ENCODE assay signal across 24 cellular contexts in genomic region chr10:75080554-75080953, GRCh38. TPM values are rescaled to one million over a fixed set of nuclear protein-coding genes. Genes with fewer than 3 reads are reported as not detected.
DNase-seq lines count a peak whose midpoint lies in the region; ATAC-seq and TF ChIP-seq lines count a peak whose summit lies in the region.
"Had no signal": no experiment of that assay in that cellular context is flagged by ENCODE, and none has a peak within 500 bp of the region (broad histone marks: within the 10 kb centered on the region; RNA-seq: fewer than 3 reads in every experiment).

No MANE protein-coding gene starts in this region.

- H3K36me3 Mint-ChIP-seq in glutamatergic neuron (ENCODE audit: unreplicated experiment) = peaks cover 6% of the 10 kb centered on the region
- H3K36me3 Mint-ChIP-seq: CD14-positive monocyte had no signal

- POLR2A ChIA-PET in HEK293 (lab: Yijun Ruan, JAX) = no interaction called here

- H3K9me3 Mint-ChIP-seq in glutamatergic neuron (ENCODE audit: unreplicated experiment) = peaks cover 2% of the 10 kb centered on the region
- H3K9me3 Mint-ChIP-seq: HFFc6 had no signal

- H3K27ac ChIP-seq in HEK293 (ENCODE audit: extremely low read depth, low read depth, low read length) (no peak overlapping the region), VCaP (peak overlapping the region; percentile 29; the same call in 1 of the 2 replicates), gastroesophageal sphincter (no peak overlapping the region)
- H3K27ac ChIP-seq: A549; BLaER1 treated with 17β-estradiol and CSF1 and Interleukin-3, amounts not matched to agents 10 nM and 100 nM; GM23248 had no signal

- H3K27me3 Mint-ChIP-seq in glutamatergic neuron (ENCODE audit: unreplicated experiment) = peaks cover 4% of the 10 kb centered on the region
- H3K27me3 Mint-ChIP-seq: CD4-positive, alpha-beta T cell had no signal

- CTCF ChIA-PET in HEK293 (lab: Yijun Ruan, JAX) = interaction anchor here (0.9 kb wide), 1 partner anchor 18 kb away, joined by 4 read pairs; no protein-coding TSS in a partner anchor

- TF ChIP-seq EP300 in gastroesophageal sphincter (IDR thresholded peaks at IDR 0.05) = no peak

- no peak for TF ChIP-seq POLR2A in gastroesophageal sphincter (IDR thresholded peaks at IDR 0.05)

- WGBS in gastroesophageal sphincter (ENCODE audit: low coverage in 1 of 2), 2 donors = no CpG with 5 or more reads among the region's 4 CpGs

- H3K27ac Mint-ChIP-seq in glutamatergic neuron (ENCODE audit: unreplicated experiment) = peak overlapping the region; percentile 22
- H3K27ac Mint-ChIP-seq: CD4-positive, alpha-beta T cell; HFFc6 had no signal

- TF ChIP-seq CTCF in HEK293 (tag by site-specific recombination; IDR thresholded peaks at IDR 0.05) (no peak), VCaP (conservative IDR thresholded peaks at IDR 0.05) (no peak), glutamatergic neuron (IDR thresholded peaks at IDR 0.05; ENCODE audit: partially characterized antibody, unreplicated experiment) (no peak), gastroesophageal sphincter (IDR thresholded peaks at IDR 0.05) (no peak)

- H3K4me3 Mint-ChIP-seq in glutamatergic neuron (ENCODE audit: unreplicated experiment) = no peak overlapping the region
- H3K4me3 Mint-ChIP-seq: CD14-positive monocyte; CD4-positive, alpha-beta T cell; CD8-positive, alpha-beta memory T cell; HFFc6 had no signal

- no peaks in the 10 kb centered on the region for H3K27me3 ChIP-seq in gastroesophageal sphincter
- H3K27me3 ChIP-seq: BE2C; BLaER1 treated with 17β-estradiol and CSF1 and Interleukin-3, amounts not matched to agents 10 nM and 100 nM had no signal

- no peak for ATAC-seq in gastroesophageal sphincter
- ATAC-seq: A549, GM12878, HCT116 had no signal

- no peak overlapping the region for H3K4me3 ChIP-seq in HEK293 (ENCODE audit: low read depth, low read length)
- H3K4me3 ChIP-seq in gastroesophageal sphincter = no peak overlapping the region
- H3K4me3 ChIP-seq: A549; BLaER1 treated with 17β-estradiol and CSF1 and Interleukin-3, amounts not matched to agents 10 nM and 100 nM; GM12878; GM23248 had no signal

- H3K36me3 ChIP-seq in HEK293 (ENCODE audit: control insufficient read depth in 2 of 2, insufficient read depth in 1 of 2, low read length in 2 of 2) (no peaks in the 10 kb centered on the region), gastroesophageal sphincter (no peaks in the 10 kb centered on the region)
- H3K36me3 ChIP-seq: BE2C; BLaER1 treated with 17β-estradiol and CSF1 and Interleukin-3, amounts not matched to agents 10 nM and 100 nM had no signal

- H3K9me3 ChIP-seq in HEK293 (ENCODE audit: control insufficient read depth, insufficient read depth, low read depth, low read length) (no peaks in the 10 kb centered on the region), gastroesophageal sphincter (peaks cover 0 to 13% (median 0%) of the 10 kb centered on the region in 3 donors)
- H3K9me3 ChIP-seq: A549, BE2C had no signal

- H3K4me1 ChIP-seq in HEK293 (ENCODE audit: control insufficient read depth, insufficient read depth, low read length) (no peaks in the 10 kb centered on the region), gastroesophageal sphincter (no peaks in the 10 kb centered on the region)
- H3K4me1 ChIP-seq: A549 had no signal

- DNase-seq in glutamatergic neuron (no peak), mesenteric fat pad (ENCODE audit: low spot score) (no peak), iPS-NIHi7 (ENCODE audit: extremely low spot score) (no peak)
- DNase-seq: 8988T; ACHN; AML-193; BE2C; CD4-positive, alpha-beta T cell; CD8-positive, alpha-beta memory T cell; DMS 273 treated with DMSO at 0.1 percent for 48 hours; DMS79; EL; GDM1; GM23248; H9; HFFc6 had no signal

- H3K4me1 Mint-ChIP-seq in glutamatergic neuron (ENCODE audit: low read depth, unreplicated experiment) = peaks cover 7% of the 10 kb centered on the region
- H3K4me1 Mint-ChIP-seq: CD14-positive monocyte had no signal

TF ChIP-seq in HEK293, 187 proteins besides CTCF, POLR2A, EP300 and RAD21:
- TF ChIP-seq ZBTB21 (tag by site-specific recombination; IDR thresholded peaks at IDR 0.05) (no peak), SCRT1 (tag by site-specific recombination; IDR thresholded peaks at IDR 0.05; ENCODE audit: borderline replicate concordance) (peak; percentile 94), ZNF423 (tag by site-specific recombination; IDR thresholded peaks at IDR 0.05) (no peak), OSR2 (tag by site-specific recombination; IDR thresholded peaks at IDR 0.05) (no peak), SCRT2 (tag by site-specific recombination; IDR thresholded peaks at IDR 0.05) (peak; percentile 93), ZNF19 (tag by site-specific recombination; IDR thresholded peaks at IDR 0.05; ENCODE audit: low read depth) (no peak), ZNF48 (tag by site-specific recombination; IDR thresholded peaks at IDR 0.05) (no peak)
- TF ChIP-seq, protein P1, sequence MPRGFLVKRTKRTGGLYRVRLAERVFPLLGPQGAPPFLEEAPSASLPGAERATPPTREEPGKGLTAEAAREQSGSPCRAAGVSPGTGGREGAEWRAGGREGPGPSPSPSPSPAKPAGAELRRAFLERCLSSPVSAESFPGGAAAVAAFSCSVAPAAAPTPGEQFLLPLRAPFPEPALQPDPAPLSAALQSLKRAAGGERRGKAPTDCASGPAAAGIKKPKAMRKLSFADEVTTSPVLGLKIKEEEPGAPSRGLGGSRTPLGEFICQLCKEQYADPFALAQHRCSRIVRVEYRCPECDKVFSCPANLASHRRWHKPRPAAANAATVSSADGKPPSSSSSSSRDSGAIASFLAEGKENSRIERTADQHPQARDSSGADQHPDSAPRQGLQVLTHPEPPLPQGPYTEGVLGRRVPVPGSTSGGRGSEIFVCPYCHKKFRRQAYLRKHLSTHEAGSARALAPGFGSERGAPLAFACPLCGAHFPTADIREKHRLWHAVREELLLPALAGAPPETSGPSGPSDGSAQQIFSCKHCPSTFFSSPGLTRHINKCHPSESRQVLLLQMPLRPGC (tag by site-specific recombination; IDR thresholded peaks at IDR 0.05) = no peak
TF ChIP-seq in HEK293: peak in this region for 2.

RNA-seq across cellular contexts. Expression of gene SAMD8, which starts 30.9 kb away (rescaled TPM):
- total RNA-seq in glutamatergic neuron (ENCODE audit: unreplicated experiment) (32.8 TPM), mesenteric fat pad (55.2 TPM), gastroesophageal sphincter (10 to 100 TPM; 23.2 to 33.8 (median 30.7) TPM)
